ENCODE assay signal across 13 cellular contexts in the genomic region with DNA sequence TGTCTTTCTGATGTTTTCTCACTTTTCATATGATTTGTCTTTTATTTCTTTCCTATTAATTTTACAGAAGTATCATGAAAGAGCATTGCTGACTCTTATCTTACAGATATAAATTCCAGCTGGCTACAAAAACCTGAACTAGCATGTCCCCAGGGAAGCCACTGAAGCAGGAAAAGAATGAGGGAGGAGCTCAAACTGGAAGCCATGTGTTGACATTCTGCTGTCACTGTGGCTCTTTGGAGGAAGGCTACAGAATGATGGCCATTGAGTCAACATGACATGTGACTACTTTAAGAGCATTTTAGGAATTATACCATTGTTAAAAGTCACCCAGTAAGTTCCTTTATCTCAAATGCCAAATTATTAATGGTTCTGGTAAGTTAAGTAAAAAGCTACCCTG.
"Had no signal": no experiment of that assay in that cellular context is flagged by ENCODE, and none has a peak within 500 bp of the region (broad histone marks: within the 10 kb centered on the region; RNA-seq: fewer than 3 reads in every experiment).

No MANE protein-coding gene starts in this region.

- H3K9me3 ChIP-seq: heart right ventricle, pancreas, right atrium auricular region had no signal

- H3K27ac ChIP-seq: brain microvascular endothelial cell, heart right ventricle, neural progenitor cell, pancreas, right atrium auricular region had no signal

- H3K4me2 ChIP-seq: neural progenitor cell had no signal

- H3K36me3 ChIP-seq: brain microvascular endothelial cell, heart right ventricle, neural progenitor cell, pancreas, right atrium auricular region had no signal

- H3K4me1 ChIP-seq: heart right ventricle, neural progenitor cell, pancreas, right atrium auricular region had no signal

- H2AFZ ChIP-seq: neural progenitor cell had no signal

- H3K27me3 ChIP-seq: brain microvascular endothelial cell, heart right ventricle, neural progenitor cell, pancreas, right atrium auricular region had no signal

- H3K4me3 ChIP-seq: heart right ventricle, neural progenitor cell, pancreas, right atrium auricular region had no signal

- DNase-seq: activated CD4-positive, alpha-beta T cell treated with anti-CD3 and anti-CD28 coated beads, Interleukin-2, amount 50 U/mL, for 4 hours; activated CD4-positive, CD25-positive, alpha-beta regulatory T cell treated with anti-CD3 and anti-CD28 coated beads, Interleukin-2, amount 50 U/mL, for 72 hours; activated naive CD4-positive, alpha-beta T cell treated with anti-CD3 and anti-CD28 coated beads, Interleukin-2, amount 50 U/mL, for 16 hours; activated T-cell treated with anti-CD3 and anti-CD28 coated beads, Interleukin-2, amount 50 U/mL, for 1 hour; brain microvascular endothelial cell; dermis blood vessel endothelial cell; endodermal cell; heart right ventricle; left ventricle myocardium superior; pancreas; substantia nigra had no signal
